In the genomic region with DNA sequence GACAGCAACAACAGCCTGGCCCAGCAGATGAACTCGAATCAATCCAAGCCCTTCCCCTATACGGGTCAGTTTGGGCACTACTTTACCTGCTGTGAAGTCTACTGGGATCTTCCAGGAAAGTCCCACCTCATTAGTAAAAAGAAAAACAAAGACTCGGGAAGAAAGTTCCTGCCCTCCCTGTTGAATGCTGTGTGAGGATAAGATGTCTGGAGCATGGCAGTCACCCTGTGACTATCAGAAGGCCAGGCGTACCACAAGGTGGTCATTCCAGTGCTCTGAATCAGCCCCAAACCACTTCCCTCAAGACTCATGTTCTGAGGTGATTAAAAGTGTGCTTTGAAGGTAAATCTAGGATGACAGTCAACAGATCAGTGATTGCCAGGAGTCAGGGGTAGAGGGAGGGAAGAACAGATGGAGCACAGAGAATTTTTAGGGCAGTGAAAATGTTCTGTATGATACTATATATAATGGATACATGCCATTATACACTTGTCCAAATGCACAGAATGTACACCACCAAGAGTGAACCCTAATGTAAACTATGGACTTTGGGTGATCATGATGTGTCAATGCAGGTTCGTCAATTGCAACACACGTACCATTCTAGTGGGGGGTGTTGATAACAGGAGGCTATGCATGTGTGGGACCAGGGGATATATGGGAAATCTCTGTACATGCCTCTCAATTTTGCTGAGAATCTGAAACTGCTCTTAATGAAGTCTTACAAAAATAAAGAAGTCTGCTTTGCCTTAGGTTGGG, we compare ENCODE assay signal across 1 cellular context.
TF ChIP-seq lines count a peak whose summit lies in the region.

No MANE protein-coding gene starts in this region.

TF ChIP-seq in GM23338, 12 proteins besides CTCF, POLR2A, EP300 and RAD21 (continued from another document):
- no peak for TF ChIP-seq REST (IDR thresholded peaks at IDR 0.05; ENCODE audit: unreplicated experiment)
